8 cellular contexts compared by ENCODE assay signal in genomic region chr10:21535976-21536375, GRCh38. TPM values are rescaled to one million over a fixed set of nuclear protein-coding genes. Genes with fewer than 3 reads are reported as not detected.
DNase-seq lines count a peak whose midpoint lies in the region; ATAC-seq and TF ChIP-seq lines count a peak whose summit lies in the region.
"Not testable (repeated sequence)": the region's sequence is repeated elsewhere in the genome, so short reads cannot be mapped to it uniquely, and the experiment has no call there.

No MANE protein-coding gene starts in this region.

- H4K91ac ChIP-seq in trophoblast cell (ENCODE audit: low read depth, low read length): peak overlapping the region; percentile 33

- intact Hi-C loops in lower lobe of right lung (cut with DNase I); upper lobe of right lung (cut with DNase I): not testable (repeated sequence)

- H4K8ac ChIP-seq in trophoblast cell (ENCODE audit: low read depth, low read length): not testable (repeated sequence)

- peaks cover 21% of the 10 kb centered on the region for H4K20me1 ChIP-seq in DND-41 (ENCODE audit: insufficient read depth, low read length)
- H4K20me1 ChIP-seq in OCI-LY1 (ENCODE audit: insufficient read depth, low read length): not testable (repeated sequence)

- H3K4me2 ChIP-seq in DND-41 (ENCODE audit: insufficient read depth, low read length) (peak overlapping the region; percentile 68), OCI-LY1 (ENCODE audit: low read length) (peak overlapping the region; percentile 84; the same call in 1 of the 2 replicates), trophoblast cell (ENCODE audit: low read length) (peak overlapping the region; percentile 80)

- peak overlapping the region; percentile 64 for H3K4ac ChIP-seq in trophoblast cell (ENCODE audit: low read depth, low read length)

- H2AK5ac ChIP-seq in trophoblast cell (ENCODE audit: low read length): not testable (repeated sequence)

- WGBS in trophoblast cell (ENCODE audit: extremely low coverage, insufficient coverage, insufficient read length): no CpG with 5 or more reads among the region's 9 CpGs

- not testable (repeated sequence) for H3K14ac ChIP-seq in trophoblast cell (ENCODE audit: low read length)

- not testable (repeated sequence) for H2BK120ac ChIP-seq in trophoblast cell (ENCODE audit: insufficient read depth, low read length, poor library complexity)

- peaks cover 57% of the 10 kb centered on the region for H3K36me3 ChIP-seq in DND-41 (ENCODE audit: insufficient read depth, low read length)
- H3K36me3 ChIP-seq in OCI-LY1 (ENCODE audit: insufficient read depth, low read length): peaks cover 44% of the 10 kb centered on the region
- peaks cover 43% of the 10 kb centered on the region for H3K36me3 ChIP-seq in lower lobe of right lung
- peaks cover 17 to 34% of the 10 kb centered on the region in 2 experiments for H3K36me3 ChIP-seq in trophoblast cell (ENCODE audit: control insufficient read depth in 1 of 2, insufficient read depth in 2 of 2, low read length in 2 of 2)
- peaks cover 39% of the 10 kb centered on the region for H3K36me3 ChIP-seq in upper lobe of right lung

- H3K4me1 Mint-ChIP-seq in activated CD8-positive, alpha-beta T cell treated with anti-CD3 and anti-CD28 coated beads, Interleukin-2, amount 10 ng/mL, durations not matched to agents 7 days and 5 days (ENCODE audit: low read depth): peaks cover 21% of the 10 kb centered on the region
- H3K4me1 Mint-ChIP-seq in brain: peaks cover 36% of the 10 kb centered on the region

- not testable (repeated sequence) for H3K18ac ChIP-seq in trophoblast cell (ENCODE audit: low read length)

- peaks cover 26% of the 10 kb centered on the region for H3K36me3 Mint-ChIP-seq in activated CD8-positive, alpha-beta T cell treated with anti-CD3 and anti-CD28 coated beads, Interleukin-2, amount 10 ng/mL, durations not matched to agents 7 days and 5 days (ENCODE audit: low read depth)
- peaks cover 40% of the 10 kb centered on the region for H3K36me3 Mint-ChIP-seq in brain

- H2BK5ac ChIP-seq in trophoblast cell (ENCODE audit: low read depth, low read length, poor library complexity): not testable (repeated sequence)

- H3K27ac Mint-ChIP-seq in activated CD8-positive, alpha-beta T cell treated with anti-CD3 and anti-CD28 coated beads, Interleukin-2, amount 10 ng/mL, durations not matched to agents 7 days and 5 days: not testable (repeated sequence)
- H3K27ac Mint-ChIP-seq in brain: peak overlapping the region in 3 of 5 experiments; percentile 79 to 95 (median 93)

- not testable (repeated sequence) for H3K23ac ChIP-seq in trophoblast cell (ENCODE audit: low read length)

- POLR2A ChIA-PET in activated CD8-positive, alpha-beta T cell treated with anti-CD3 and anti-CD28 coated beads, Interleukin-2, amount 10 ng/mL, durations not matched to agents 7 days and 5 days (lab: Charles Lee): not testable (repeated sequence)

- peaks cover 12% of the 10 kb centered on the region for H3K79me1 ChIP-seq in trophoblast cell (ENCODE audit: low read length)

- H3K9ac ChIP-seq in DND-41 (ENCODE audit: low read depth, low read length); OCI-LY1 (ENCODE audit: low read length); trophoblast cell (ENCODE audit: low read length): not testable (repeated sequence)

- CTCF ChIA-PET in activated CD8-positive, alpha-beta T cell treated with anti-CD3 and anti-CD28 coated beads, Interleukin-2, amount 10 ng/mL, durations not matched to agents 7 days and 5 days (lab: Charles Lee): interaction anchor here (1.0 to 1.5 kb wide), 2 partner anchors 38 to 196 kb away, joined by 4 to 5 read pairs; no protein-coding TSS in a partner anchor

- H3K4me1 ChIP-seq in DND-41 (ENCODE audit: insufficient read depth, low read length): peaks cover 30% of the 10 kb centered on the region
- H3K4me1 ChIP-seq in OCI-LY1 (ENCODE audit: insufficient read depth, low read length, severe bottlenecking): peaks cover 20% of the 10 kb centered on the region
- peaks cover 20% of the 10 kb centered on the region for H3K4me1 ChIP-seq in lower lobe of right lung
- not testable (repeated sequence) for H3K4me1 ChIP-seq in trophoblast cell (ENCODE audit: control insufficient read depth in 1 of 2, insufficient read depth in 2 of 2, low read length in 2 of 2)
- peaks cover 13% of the 10 kb centered on the region for H3K4me1 ChIP-seq in upper lobe of right lung

- not testable (repeated sequence) for ATAC-seq in DND-41 (ENCODE audit: insufficient read depth, low read depth); activated CD8-positive, alpha-beta T cell treated with anti-CD3 and anti-CD28 coated beads, Interleukin-2, amount 10 ng/mL, durations not matched to agents 7 days and 5 days; lower lobe of right lung; upper lobe of right lung

- not testable (repeated sequence) for H3K27ac ChIP-seq in DND-41 (ENCODE audit: low read length); OCI-LY1 (ENCODE audit: low read depth, low read length, poor library complexity, severe bottlenecking); lower lobe of right lung; trophoblast cell (ENCODE audit: low read depth, low read length)
- H3K27ac ChIP-seq in upper lobe of right lung: peak overlapping the region; percentile 71

- H3K9me2 ChIP-seq in OCI-LY1 (ENCODE audit: low read depth, low read length): not testable (repeated sequence)

- not testable (repeated sequence) for H2BK12ac ChIP-seq in trophoblast cell (ENCODE audit: low read length)

- H3K27me3 Mint-ChIP-seq in activated CD8-positive, alpha-beta T cell treated with anti-CD3 and anti-CD28 coated beads, Interleukin-2, amount 10 ng/mL, durations not matched to agents 7 days and 5 days (ENCODE audit: low read depth); brain: not testable (repeated sequence)

- not testable (repeated sequence) for H3K27me3 ChIP-seq in DND-41 (ENCODE audit: insufficient read depth, low read length, poor library complexity); OCI-LY1 (ENCODE audit: insufficient read depth, low read length); lower lobe of right lung (ENCODE audit: low read depth); trophoblast cell (ENCODE audit: insufficient read depth, low read length); upper lobe of right lung

- H3K9me3 ChIP-seq in DND-41 (ENCODE audit: insufficient read depth, low read length, severe bottlenecking); OCI-LY1 (ENCODE audit: low read length); lower lobe of right lung; trophoblast cell (ENCODE audit: insufficient read depth, low read depth, low read length); upper lobe of right lung: not testable (repeated sequence)

- H3K79me2 ChIP-seq in DND-41 (ENCODE audit: insufficient read depth, low read length) (peaks cover 56% of the 10 kb centered on the region), OCI-LY1 (ENCODE audit: insufficient read depth, low read length) (peaks cover 11% of the 10 kb centered on the region), trophoblast cell (ENCODE audit: control insufficient read depth, insufficient read depth, low read length, poor library complexity) (peaks cover 15% of the 10 kb centered on the region)

- not testable (repeated sequence) for H3K9me3 Mint-ChIP-seq in activated CD8-positive, alpha-beta T cell treated with anti-CD3 and anti-CD28 coated beads, Interleukin-2, amount 10 ng/mL, durations not matched to agents 7 days and 5 days (ENCODE audit: insufficient read depth); brain

- H3F3A ChIP-seq in OCI-LY1 (ENCODE audit: insufficient read depth, low read length): not testable (repeated sequence)

- not testable (repeated sequence) for H3K4me3 ChIP-seq in DND-41 (ENCODE audit: low read depth in 1 of 2, low read length in 2 of 2); trophoblast cell (ENCODE audit: low read depth, low read length)
- H3K4me3 ChIP-seq in OCI-LY1 (ENCODE audit: low read depth, low read length, poor library complexity, severe bottlenecking) (peak overlapping the region; percentile 74), fibroblast of mammary gland (ENCODE audit: control insufficient read depth, low read depth, low read length) (peak overlapping the region; percentile 64), lower lobe of right lung (peak overlapping the region; percentile 82), upper lobe of right lung (peak overlapping the region; percentile 78)

- H4K12ac ChIP-seq in trophoblast cell (ENCODE audit: low read depth, low read length): not testable (repeated sequence)

- not testable (repeated sequence) for TF ChIP-seq CTCF in DND-41 (IDR thresholded peaks at IDR 0.05; ENCODE audit: borderline replicate concordance, extremely low read depth, low read length, poor library complexity, severe bottlenecking); OCI-LY1 (IDR thresholded peaks at IDR 0.05; ENCODE audit: low read length); brain (conservative IDR thresholded peaks at IDR 0.05); fibroblast of mammary gland (conservative IDR thresholded peaks at IDR 0.05; ENCODE audit: control insufficient read depth, insufficient read depth, low read depth, low read length); lower lobe of right lung (IDR thresholded peaks at IDR 0.05); upper lobe of right lung (IDR thresholded peaks at IDR 0.05)

- not testable (repeated sequence) for H2AFZ ChIP-seq in DND-41 (ENCODE audit: low read depth, low read length); OCI-LY1 (ENCODE audit: low read length); trophoblast cell (ENCODE audit: insufficient read depth, low read length, poor library complexity)

- not testable (repeated sequence) for DNase-seq in DND-41; activated CD8-positive, alpha-beta T cell treated with anti-CD3 and anti-CD28 coated beads, Interleukin-2, amount 10 ng/mL, durations not matched to agents 7 days and 5 days; fibroblast of mammary gland (ENCODE audit: low read depth); lower lobe of right lung; trophoblast cell; upper lobe of right lung

- H3K4me3 Mint-ChIP-seq in activated CD8-positive, alpha-beta T cell treated with anti-CD3 and anti-CD28 coated beads, Interleukin-2, amount 10 ng/mL, durations not matched to agents 7 days and 5 days: peak overlapping the region; percentile 71
- H3K4me3 Mint-ChIP-seq in brain: peak overlapping the region; percentile 83 to 96 (median 87)

RNA-seq across cellular contexts. Expression of gene MLLT10, which starts 1.9 kb away (rescaled TPM):
- total RNA-seq in activated CD8-positive, alpha-beta T cell treated with anti-CD3 and anti-CD28 coated beads, Interleukin-2, amount 10 ng/mL, durations not matched to agents 7 days and 5 days: 10 to 100 TPM; 46.0 to 47.1 TPM
- polyA plus RNA-seq in brain (ENCODE audit: insufficient read depth, low read depth, low replicate concordance): 17.4 TPM
- total RNA-seq in lower lobe of right lung: 48.8 TPM
- polyA plus RNA-seq in trophoblast cell (2013): 53.9 and 56.9 TPM in 2 replicates
- 60.6 TPM for total RNA-seq in upper lobe of right lung

RNA-seq across cellular contexts. Expression of gene SKIDA1, which starts 10.5 kb away (rescaled TPM):
- under 1 TPM; 0.10 to 0.11 TPM for total RNA-seq in activated CD8-positive, alpha-beta T cell treated with anti-CD3 and anti-CD28 coated beads, Interleukin-2, amount 10 ng/mL, durations not matched to agents 7 days and 5 days
- polyA plus RNA-seq in brain (ENCODE audit: insufficient read depth, low read depth, low replicate concordance): 0.46 TPM
- total RNA-seq in lower lobe of right lung (0.95 TPM), upper lobe of right lung (0.69 TPM)
- polyA plus RNA-seq in trophoblast cell (2013): 27.4 and 28.4 TPM in 2 replicates
